15 cellular contexts compared by ENCODE assay signal in genomic region chr11:12258451-12258850, GRCh38.
A peak's percentile ranks its signal among the peaks of the same experiment; 100 is the strongest.
DNase-seq lines count a peak whose midpoint lies in the region; ATAC-seq, FAIRE-seq and TF ChIP-seq lines count a peak whose summit lies in the region.
"Had no signal": no experiment of that assay in that cellular context is flagged by ENCODE, and none has a peak within 500 bp of the region (broad histone marks: within the 10 kb centered on the region; RNA-seq: fewer than 3 reads in every experiment).

No MANE protein-coding gene starts in this region.

- peak overlapping the region; percentile 55 to 56 for H3K27ac ChIP-seq in ascending aorta
- H3K27ac ChIP-seq in keratinocyte (ENCODE audit: control insufficient read depth, insufficient read depth, low read length): no peak overlapping the region
- H3K27ac ChIP-seq in upper lobe of left lung: peak overlapping the region in 3 of 4 donors; percentile 24 to 53 (median 33)
- no peak overlapping the region for H3K27ac ChIP-seq in substantia nigra (ENCODE audit: low read depth, low read length, poor library complexity, severe bottlenecking)
- H3K27ac ChIP-seq: heart left ventricle, HL-60, suprapubic skin had no signal

- TF ChIP-seq CTCF in ascending aorta (IDR thresholded peaks at IDR 0.05): no peak
- no peak for TF ChIP-seq CTCF in keratinocyte (optimal IDR thresholded peaks at IDR 0.05 in 1 of 3, IDR thresholded peaks at IDR 0.05 in 1 of 3, conservative IDR thresholded peaks at IDR 0.05 in 1 of 3; ENCODE audit: extremely low read depth in 1 of 3, insufficient read depth in 2 of 3, low read length in 3 of 3)
- no peak for TF ChIP-seq CTCF in upper lobe of left lung (IDR thresholded peaks at IDR 0.05)

- H3K4me3 ChIP-seq in ascending aorta: no peak overlapping the region
- no peak overlapping the region for H3K4me3 ChIP-seq in keratinocyte (ENCODE audit: control insufficient read depth in 2 of 3, extremely low read depth in 1 of 3, insufficient read depth in 2 of 3, low read depth in 1 of 3, low read length in 3 of 3)
- H3K4me3 ChIP-seq in upper lobe of left lung: no peak overlapping the region
- H3K4me3 ChIP-seq: heart left ventricle, suprapubic skin had no signal

- FAIRE-seq in keratinocyte (lab: Jason Lieb, UNC) (peak; percentile 26), H54 (lab: Jason Lieb, UNC) (no peak)

- no peaks in the 10 kb centered on the region for H3K27me3 ChIP-seq in ascending aorta
- H3K27me3 ChIP-seq in keratinocyte (ENCODE audit: control insufficient read depth, extremely low read depth, insufficient read depth, low read length): no peaks in the 10 kb centered on the region
- no peaks in the 10 kb centered on the region for H3K27me3 ChIP-seq in upper lobe of left lung
- H3K27me3 ChIP-seq: heart left ventricle, suprapubic skin had no signal

- DNase-seq in NCI-H526 (lab: John Stamatoyannopoulos, UW) (peak; percentile 18 to 61), NCI-H526 treated with DMSO at 0.1 percent for 48 hours (lab: John Stamatoyannopoulos, UW) (no peak), ascending aorta (ENCODE audit: low spot score in 2 of 2) (no peak), keratinocyte (ENCODE audit: low read depth, low spot score) (no peak), upper lobe of left lung (peak in 1 of 2 donors; percentile 52), RPMI8226 (no peak), substantia nigra (lab: John Stamatoyannopoulos, UW) (no peak), H54 (ENCODE audit: insufficient read length, low spot score) (no peak)
- DNase-seq: 8988T; activated CD4-positive, CD25-positive, alpha-beta regulatory T cell treated with anti-CD3 and anti-CD28 coated beads, Interleukin-2, amount 50 U/mL, for 72 hours; heart left ventricle; left ventricle myocardium superior; NCI-H2171 treated with DMSO at 0.1 percent for 48 hours had no signal

- H3K4me2 ChIP-seq in keratinocyte (ENCODE audit: control insufficient read depth, extremely low read depth, insufficient read depth, low read depth, low read length): no peak overlapping the region

- no peak for TF ChIP-seq EP300 in upper lobe of left lung (IDR thresholded peaks at IDR 0.05)

- dilution Hi-C loops in keratinocyte (cut with MboI; ENCODE audit: extremely low pct_ligation_motif_present, low sequenced_read_pairs): no loop called here

- H3K4me1 ChIP-seq in ascending aorta: peaks cover 0 to 29% of the 10 kb centered on the region in 2 donors
- H3K4me1 ChIP-seq in keratinocyte (ENCODE audit: control insufficient read depth, extremely low read depth, insufficient read depth, low read length): peaks cover 3% of the 10 kb centered on the region
- peaks cover 0 to 9% (median 3%) of the 10 kb centered on the region in 4 donors for H3K4me1 ChIP-seq in upper lobe of left lung
- H3K4me1 ChIP-seq: suprapubic skin had no signal

- no peaks in the 10 kb centered on the region for H3K9me3 ChIP-seq in ascending aorta
- H3K9me3 ChIP-seq in keratinocyte (ENCODE audit: control insufficient read depth, low read depth, low read length): no peaks in the 10 kb centered on the region
- no peaks in the 10 kb centered on the region for H3K9me3 ChIP-seq in upper lobe of left lung
- H3K9me3 ChIP-seq: heart left ventricle, suprapubic skin had no signal

- ATAC-seq in upper lobe of left lung (ENCODE audit: low FRiP score in 2 of 2): peak in 1 of 2 donors; percentile 47
- ATAC-seq: heart left ventricle, left ventricle myocardium superior had no signal

- no peaks in the 10 kb centered on the region for H3K9me1 ChIP-seq in keratinocyte (ENCODE audit: control insufficient read depth, extremely low read depth, insufficient read depth, low read length)

- no peaks in the 10 kb centered on the region for H3K79me2 ChIP-seq in keratinocyte (ENCODE audit: control insufficient read depth, insufficient read depth, low read length)

- 62 to 76% methylated on average over 3 of the region's 3 CpGs for WGBS in upper lobe of left lung, 2 donors

- H4K20me1 ChIP-seq in keratinocyte (ENCODE audit: control insufficient read depth, extremely low read depth, insufficient read depth, low read length): no peaks in the 10 kb centered on the region

- TF ChIP-seq POLR2A in upper lobe of left lung (IDR thresholded peaks at IDR 0.05) (no peak), H54 (IDR thresholded peaks at IDR 0.05; ENCODE audit: low read depth, low read length) (no peak)

- intact Hi-C loops in ascending aorta (cut with DNase I): no loop called here

- H3K36me3 ChIP-seq in ascending aorta (peaks cover 72 to 98% of the 10 kb centered on the region in 2 donors), keratinocyte (ENCODE audit: control insufficient read depth in 2 of 2, extremely low read depth in 1 of 2, insufficient read depth in 2 of 2, low read length in 2 of 2) (peaks cover 60 to 85% of the 10 kb centered on the region in 2 experiments), upper lobe of left lung (peaks cover 8 to 76% (median 54%) of the 10 kb centered on the region in 4 donors)

- no peak overlapping the region for H2AFZ ChIP-seq in keratinocyte (ENCODE audit: control insufficient read depth, low read length)

- H3K9ac ChIP-seq in keratinocyte (ENCODE audit: control insufficient read depth, extremely low read depth, insufficient read depth, low read length): no peak overlapping the region

Comparison
In these comparisons a context has a peak if more than half of its experiments do, and no peak if none do; other contexts are left out.
1. DNase-seq: peak in NCI-H526 (2 of 2); none in NCI-H526 treated with DMSO at 0.1 percent for 48 hours (single experiment), ascending aorta (0 of 2), keratinocyte (single experiment), RPMI8226 (single experiment), substantia nigra (0 of 49) and H54 (single experiment).
2. H3K27ac ChIP-seq: peak in ascending aorta (2 of 2) and upper lobe of left lung (3 of 4); none in keratinocyte (single experiment) and substantia nigra (single experiment).